ENCODE assay signal across 1 cellular context in the genomic region with DNA sequence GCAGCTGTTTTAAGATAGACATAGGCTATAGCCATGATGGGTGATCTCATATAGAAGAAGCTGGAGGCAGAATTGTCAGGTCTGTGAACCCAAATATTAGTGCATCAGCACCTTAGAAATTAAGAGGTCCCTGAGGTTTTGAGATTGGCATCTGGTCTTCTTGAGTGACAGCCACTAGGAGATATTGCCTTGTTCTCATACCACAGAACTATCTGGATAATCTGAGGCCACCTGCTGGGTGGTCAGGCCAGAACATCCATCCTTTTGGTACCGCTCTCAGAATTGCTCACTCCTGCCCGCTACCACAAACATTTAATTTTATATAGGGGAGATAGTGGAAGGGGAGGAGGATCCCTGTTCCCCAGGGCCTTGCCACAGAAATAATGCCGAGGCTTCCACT.
TF ChIP-seq lines count a peak whose summit lies in the region.

No MANE protein-coding gene starts in this region.

TF ChIP-seq in GM12878, 131 proteins besides CTCF, POLR2A, EP300 and RAD21 (continued from another document):
- TF ChIP-seq, protein P1, sequence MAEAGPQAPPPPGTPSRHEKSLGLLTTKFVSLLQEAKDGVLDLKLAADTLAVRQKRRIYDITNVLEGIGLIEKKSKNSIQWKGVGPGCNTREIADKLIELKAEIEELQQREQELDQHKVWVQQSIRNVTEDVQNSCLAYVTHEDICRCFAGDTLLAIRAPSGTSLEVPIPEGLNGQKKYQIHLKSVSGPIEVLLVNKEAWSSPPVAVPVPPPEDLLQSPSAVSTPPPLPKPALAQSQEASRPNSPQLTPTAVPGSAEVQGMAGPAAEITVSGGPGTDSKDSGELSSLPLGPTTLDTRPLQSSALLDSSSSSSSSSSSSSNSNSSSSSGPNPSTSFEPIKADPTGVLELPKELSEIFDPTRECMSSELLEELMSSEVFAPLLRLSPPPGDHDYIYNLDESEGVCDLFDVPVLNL (IDR thresholded peaks at IDR 0.05; ENCODE audit: low read depth, low read length): no peak
- TF ChIP-seq, protein P2, sequence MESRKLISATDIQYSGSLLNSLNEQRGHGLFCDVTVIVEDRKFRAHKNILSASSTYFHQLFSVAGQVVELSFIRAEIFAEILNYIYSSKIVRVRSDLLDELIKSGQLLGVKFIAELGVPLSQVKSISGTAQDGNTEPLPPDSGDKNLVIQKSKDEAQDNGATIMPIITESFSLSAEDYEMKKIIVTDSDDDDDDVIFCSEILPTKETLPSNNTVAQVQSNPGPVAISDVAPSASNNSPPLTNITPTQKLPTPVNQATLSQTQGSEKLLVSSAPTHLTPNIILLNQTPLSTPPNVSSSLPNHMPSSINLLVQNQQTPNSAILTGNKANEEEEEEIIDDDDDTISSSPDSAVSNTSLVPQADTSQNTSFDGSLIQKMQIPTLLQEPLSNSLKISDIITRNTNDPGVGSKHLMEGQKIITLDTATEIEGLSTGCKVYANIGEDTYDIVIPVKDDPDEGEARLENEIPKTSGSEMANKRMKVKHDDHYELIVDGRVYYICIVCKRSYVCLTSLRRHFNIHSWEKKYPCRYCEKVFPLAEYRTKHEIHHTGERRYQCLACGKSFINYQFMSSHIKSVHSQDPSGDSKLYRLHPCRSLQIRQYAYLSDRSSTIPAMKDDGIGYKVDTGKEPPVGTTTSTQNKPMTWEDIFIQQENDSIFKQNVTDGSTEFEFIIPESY (IDR thresholded peaks at IDR 0.05): peak; percentile 69; the same call in 1 of the 2 replicates
